Comparison of ENCODE assay signal across 8 cellular contexts in genomic region chr6:149317656-149318571, GRCh38. TPM values are rescaled to one million over a fixed set of nuclear protein-coding genes. Genes with fewer than 3 reads are reported as not detected.
DNase-seq lines count a peak whose midpoint lies in the region; ATAC-seq and TF ChIP-seq lines count a peak whose summit lies in the region.

TSS of gene TAB2 (plus strand) at chr6:149317712. CDS start at chr6:149369998, 52,286 bp downstream.

- TF ChIP-seq CTCF in Panc1 (IDR thresholded peaks at IDR 0.05) (no peak), foreskin fibroblast (IDR thresholded peaks at IDR 0.05; ENCODE audit: low read depth, low read length) (no peak), subcutaneous adipose tissue (IDR thresholded peaks at IDR 0.05; ENCODE audit: low read depth) (no peak)

- intact Hi-C loops in Panc1 (cut with micrococcal nuclease; ENCODE audit: unreplicated experiment): loop anchor here (10.0 kb wide), 1 partner anchor 233 kb away; no protein-coding TSS in a partner anchor

- H3K27ac ChIP-seq in Panc1 (ENCODE audit: low read length): peak within 1 kb of the TSS; percentile 82

- peaks cover 5% of the 10 kb centered on the region; the same call in 1 of the 2 replicates for H3K27me3 ChIP-seq in Panc1 (ENCODE audit: control insufficient read depth, insufficient read depth, low read length)

- CTCF ChIA-PET in Panc1 (lab: Charles Lee): interaction anchor here (0.6 kb wide), 2 partner anchors 84 to 146 kb away, joined by 3 to 5 read pairs; no protein-coding TSS in a partner anchor

- BruUV-seq in Panc1 (replicated peaks; lab: Mats Ljungman, UMichigan): no TSS peak

- DNase-seq in DMS 273 (lab: John Stamatoyannopoulos, UW; ENCODE audit: unreplicated experiment) (peak; percentile 84), DMS 273 treated with DMSO at 0.1 percent for 48 hours (lab: John Stamatoyannopoulos, UW) (no peak), Panc1 (ENCODE audit: low read depth, low spot score) (no peak), foreskin fibroblast (peak in 1 of 2 donors; percentile 48), nucleus accumbens (lab: John Stamatoyannopoulos, UW) (peak in 46 of 56 donors; percentile 7 to 90 (median 65))
- DNase-seq in activated T-helper 1 cell treated with anti-CD3 and anti-CD28 coated beads, Interleukin-2, amount 50 U/mL, for 16 hours (ENCODE audit: low read depth in 1 of 2, low spot score in 1 of 2): peak; percentile 27 to 76

- POLR2A ChIA-PET in Panc1 (lab: Charles Lee): interaction anchor here (0.5 to 0.7 kb wide), 3 partner anchors 27 to 173 kb away, joined by 3 to 5 read pairs (median 4); no protein-coding TSS in a partner anchor

- no peaks in the 10 kb centered on the region; the same call in 1 of the 2 replicates for H3K36me3 ChIP-seq in Panc1 (ENCODE audit: control insufficient read depth, insufficient read depth, low read length)

- in situ Hi-C loops in Panc1 (cut with HindIII; ENCODE audit: low pct_unique_long_range_greater_than_20kb, low sequenced_read_pairs): no loop called here

- ATAC-seq in HG03039 (IDR thresholded peaks at IDR 0.05; ENCODE audit: unreplicated experiment): peak; percentile 20
- ATAC-seq in Panc1: peak; percentile 55

- H3K4me3 ChIP-seq in Panc1 (ENCODE audit: low read depth in 2 of 2, low read length in 2 of 2) (peak within 1 kb of the TSS; percentile 60 to 83), foreskin fibroblast (ENCODE audit: low read depth in 1 of 2, low read length in 2 of 2) (peak within 1 kb of the TSS; percentile 82 to 92)

- peaks cover 24% of the 10 kb centered on the region for H3K4me1 ChIP-seq in Panc1 (ENCODE audit: control insufficient read depth, insufficient read depth, low read length)

- H3K9me3 ChIP-seq in Panc1 (ENCODE audit: control insufficient read depth, insufficient read depth, low read depth, low read length): no peaks in the 10 kb centered on the region

RNA-seq across cellular contexts. Expression of gene TAB2, which starts in this region (rescaled TPM):
- total RNA-seq in Panc1 (2021; ENCODE audit: unreplicated experiment) (47.2 TPM), subcutaneous adipose tissue (100 to 1,000 TPM in 1 of 4 donors, 10 to 100 TPM in 3; 59.2 to 121 (median 83.8) TPM)
- 24.1 TPM for polyA plus RNA-seq in Panc1 (2012; ENCODE audit: insufficient read length)

Comparison
In these comparisons a context has a peak if more than half of its experiments do, and no peak if none do; other contexts are left out.
1. DNase-seq: peak in DMS 273 (single experiment), activated T-helper 1 cell treated with anti-CD3 and anti-CD28 coated beads, Interleukin-2, amount 50 U/mL, for 16 hours (2 of 2) and nucleus accumbens (46 of 56); none in DMS 273 treated with DMSO at 0.1 percent for 48 hours (single experiment) and Panc1 (single experiment).